ENCODE assay signal across 38 cellular contexts in the genomic region with DNA sequence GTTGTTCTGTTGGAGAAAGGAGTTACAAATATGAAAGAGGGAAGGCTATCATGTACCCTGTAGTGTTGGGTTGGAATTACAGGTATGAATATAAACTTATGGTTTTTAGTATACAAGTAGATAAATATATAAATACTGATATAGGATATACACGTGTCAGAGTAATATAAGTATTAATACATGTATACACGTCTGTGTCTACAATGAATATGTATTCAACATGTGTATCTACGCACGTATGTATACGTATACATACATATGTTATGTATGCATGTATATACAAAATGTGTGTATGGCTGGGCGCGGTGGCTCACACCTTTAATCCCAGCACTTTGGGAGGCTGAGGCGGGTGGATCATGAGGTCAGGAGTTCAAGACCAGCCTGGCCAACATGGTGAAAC.
"Had no signal": no experiment of that assay in that cellular context is flagged by ENCODE, and none has a peak within 500 bp of the region (broad histone marks: within the 10 kb centered on the region; RNA-seq: fewer than 3 reads in every experiment).

No MANE protein-coding gene starts in this region.

- H3K27me3 Mint-ChIP-seq: activated naive CD4-positive, alpha-beta T cell treated with anti-CD3 and anti-CD28 coated beads, Interleukin-2, amount 10 ng/mL, durations not matched to agents 7 days and 5 days; activated naive CD8-positive, alpha-beta T cell; activated naive CD8-positive, alpha-beta T cell treated with anti-CD3 and anti-CD28 coated beads for 36 hours; activated naive CD8-positive, alpha-beta T cell treated with anti-CD3 and anti-CD28 coated beads, Interleukin-2, amount 10 ng/mL, durations not matched to agents 7 days and 5 days; activated naive CD8-positive, alpha-beta T cell treated with anti-CD3 and anti-CD28 coated beads, Interleukin-2, amount 50 U/mL, for 24 hours; activated T-cell treated with anti-CD3 and anti-CD28 coated beads, Interleukin-2, amount 50 U/mL, for 24 hours; activated T-helper 17 cell treated with anti-CD3 and anti-CD28 coated beads, Interleukin-2, amount 50 U/mL, for 72 hours; brain; central memory CD8-positive, alpha-beta T cell had no signal

- H3K27me3 ChIP-seq: adrenal gland, ascending aorta, body of pancreas, brain microvascular endothelial cell, breast epithelium, cardiac muscle cell had no signal

- H3K4me1 Mint-ChIP-seq: activated T-helper 17 cell treated with anti-CD3 and anti-CD28 coated beads, Interleukin-2, amount 50 U/mL, for 72 hours had no signal

- H3K9me3 Mint-ChIP-seq: activated naive CD4-positive, alpha-beta T cell treated with anti-CD3 and anti-CD28 coated beads for 36 hours; activated naive CD4-positive, alpha-beta T cell treated with anti-CD3 and anti-CD28 coated beads, Interleukin-2, amount 10 ng/mL, durations not matched to agents 7 days and 5 days; activated naive CD4-positive, alpha-beta T cell treated with anti-CD3 and anti-CD28 coated beads, Interleukin-2, amount 50 U/mL, for 72 hours; activated naive CD8-positive, alpha-beta T cell treated with anti-CD3 and anti-CD28 coated beads for 36 hours; activated naive CD8-positive, alpha-beta T cell treated with anti-CD3 and anti-CD28 coated beads, Interleukin-2, amount 10 ng/mL, durations not matched to agents 7 days and 5 days; activated naive CD8-positive, alpha-beta T cell treated with anti-CD3 and anti-CD28 coated beads, Interleukin-2, amount 50 U/mL, for 24 hours; activated T-cell treated with anti-CD3 and anti-CD28 coated beads, Interleukin-2, amount 50 U/mL, for 24 hours; activated T-cell treated with anti-CD3 and anti-CD28 coated beads, Interleukin-2, amount 50 U/mL, for 4 hours; activated T-cell treated with anti-CD3 and anti-CD28 coated beads, Interleukin-2, amount 50 U/mL, for 72 hours; activated T-helper 1 cell treated with anti-CD3 and anti-CD28 coated beads, Interleukin-12 subunit alpha, Interleukin-12 subunit beta, Interleukin-2, Interleukin-4 antibody, amounts not matched to agents 30 ng/mL and 10 ng/mL and 1 ng/mL, durations not matched to agents 14 hours and 24 hours and 36 hours; activated T-helper 17 cell treated with anti-CD3 and anti-CD28 coated beads, Interleukin-2, amount 50 U/mL, for 72 hours; activated T-helper 2 cell treated with anti-CD3 and anti-CD28 coated beads, Interferon-gamma antibody, Interleukin-2, Interleukin-4, amounts not matched to agents 10 μg/mL and 5 μg/mL and 100 μg/mL, durations not matched to agents 14 hours and 24 hours and 36 hours; brain; central memory CD8-positive, alpha-beta T cell had no signal

- H3K36me3 ChIP-seq: adrenal gland had no signal

- DNase-seq: activated effector memory CD4-positive, alpha-beta T cell treated with anti-CD3 and anti-CD28 coated beads, Interleukin-2, amount 50 U/mL, for 16 hours; activated effector memory CD4-positive, alpha-beta T cell treated with Interleukin-2 at 50 U/mL for 16 hours; activated gamma-delta T cell; activated gamma-delta T cell treated with Interleukin-2 at 50 U/mL for 16 hours; activated naive CD4-positive, alpha-beta T cell; activated naive CD4-positive, alpha-beta T cell treated with anti-CD3 and anti-CD28 coated beads for 36 hours; activated naive CD4-positive, alpha-beta T cell treated with anti-CD3 and anti-CD28 coated beads, Interleukin-2, amount 10 ng/mL, durations not matched to agents 7 days and 5 days; activated naive CD4-positive, alpha-beta T cell treated with Interleukin-2 at 50 U/mL for 16 hours; activated naive CD8-positive, alpha-beta T cell treated with anti-CD3 and anti-CD28 coated beads for 36 hours; activated naive CD8-positive, alpha-beta T cell treated with anti-CD3 and anti-CD28 coated beads, Interleukin-2, amount 10 ng/mL, durations not matched to agents 7 days and 5 days; activated naive CD8-positive, alpha-beta T cell treated with anti-CD3 and anti-CD28 coated beads, Interleukin-2, amount 50 U/mL, for 24 hours; activated T-cell treated with anti-CD3 and anti-CD28 coated beads, Interleukin-2, amount 50 U/mL, for 1 hour; activated T-cell treated with anti-CD3 and anti-CD28 coated beads, Interleukin-2, amount 50 U/mL, for 24 hours; activated T-cell treated with anti-CD3 and anti-CD28 coated beads, Interleukin-2, amount 50 U/mL, for 4 hours; activated T-cell treated with anti-CD3 and anti-CD28 coated beads, Interleukin-2, amount 50 U/mL, for 48 hours; activated T-cell treated with anti-CD3 and anti-CD28 coated beads, Interleukin-2, amount 50 U/mL, for 72 hours; adrenal gland; amniotic stem cell; amygdala; anterior cingulate cortex; aorta; body of pancreas; brain microvascular endothelial cell; caudate nucleus; central memory CD4-positive, alpha-beta T cell; cerebellar nuclear complex had no signal

- H3K4me3 Mint-ChIP-seq: activated naive CD4-positive, alpha-beta T cell treated with anti-CD3 and anti-CD28 coated beads for 36 hours; activated naive CD4-positive, alpha-beta T cell treated with anti-CD3 and anti-CD28 coated beads, Interleukin-2, amount 10 ng/mL, durations not matched to agents 7 days and 5 days; activated naive CD8-positive, alpha-beta T cell; activated naive CD8-positive, alpha-beta T cell treated with anti-CD3 and anti-CD28 coated beads for 36 hours; activated naive CD8-positive, alpha-beta T cell treated with anti-CD3 and anti-CD28 coated beads, Interleukin-2, amount 10 ng/mL, durations not matched to agents 7 days and 5 days; activated naive CD8-positive, alpha-beta T cell treated with anti-CD3 and anti-CD28 coated beads, Interleukin-2, amount 50 U/mL, for 24 hours; activated T-cell treated with anti-CD3 and anti-CD28 coated beads, Interleukin-2, amount 50 U/mL, for 24 hours; activated T-cell treated with anti-CD3 and anti-CD28 coated beads, Interleukin-2, amount 50 U/mL, for 4 hours; activated T-cell treated with anti-CD3 and anti-CD28 coated beads, Interleukin-2, amount 50 U/mL, for 72 hours; activated T-helper 1 cell treated with anti-CD3 and anti-CD28 coated beads, Interleukin-12 subunit alpha, Interleukin-12 subunit beta, Interleukin-2, Interleukin-4 antibody, amounts not matched to agents 30 ng/mL and 10 ng/mL and 1 ng/mL, durations not matched to agents 14 hours and 24 hours and 36 hours; activated T-helper 17 cell treated with anti-CD3 and anti-CD28 coated beads, Interleukin-2, amount 50 U/mL, for 72 hours; brain; central memory CD8-positive, alpha-beta T cell had no signal

- H3K27ac Mint-ChIP-seq: activated naive CD4-positive, alpha-beta T cell treated with anti-CD3 and anti-CD28 coated beads for 36 hours; activated naive CD4-positive, alpha-beta T cell treated with anti-CD3 and anti-CD28 coated beads, Interleukin-2, amount 10 ng/mL, durations not matched to agents 7 days and 5 days; activated naive CD4-positive, alpha-beta T cell treated with anti-CD3 and anti-CD28 coated beads, Interleukin-2, amount 50 U/mL, for 72 hours; activated naive CD8-positive, alpha-beta T cell; activated naive CD8-positive, alpha-beta T cell treated with anti-CD3 and anti-CD28 coated beads for 36 hours; activated naive CD8-positive, alpha-beta T cell treated with anti-CD3 and anti-CD28 coated beads, Interleukin-2, amount 10 ng/mL, durations not matched to agents 7 days and 5 days; activated naive CD8-positive, alpha-beta T cell treated with anti-CD3 and anti-CD28 coated beads, Interleukin-2, amount 50 U/mL, for 24 hours; activated T-cell treated with anti-CD3 and anti-CD28 coated beads, Interleukin-2, amount 50 U/mL, for 24 hours; activated T-cell treated with anti-CD3 and anti-CD28 coated beads, Interleukin-2, amount 50 U/mL, for 72 hours; activated T-helper 1 cell treated with anti-CD3 and anti-CD28 coated beads, Interleukin-12 subunit alpha, Interleukin-12 subunit beta, Interleukin-2, Interleukin-4 antibody, amounts not matched to agents 30 ng/mL and 10 ng/mL and 1 ng/mL, durations not matched to agents 14 hours and 24 hours and 36 hours; activated T-helper 17 cell treated with anti-CD3 and anti-CD28 coated beads, Interleukin-2, amount 50 U/mL, for 72 hours; activated T-helper 2 cell treated with anti-CD3 and anti-CD28 coated beads, Interferon-gamma antibody, Interleukin-2, Interleukin-4, amounts not matched to agents 10 μg/mL and 5 μg/mL and 100 μg/mL, durations not matched to agents 14 hours and 24 hours and 36 hours; brain had no signal

- H3K27ac ChIP-seq: adrenal gland, ascending aorta, body of pancreas, brain microvascular endothelial cell, breast epithelium, cardiac muscle cell had no signal

- H3K4me1 ChIP-seq: ascending aorta, body of pancreas, breast epithelium had no signal

- H3K4me3 ChIP-seq: adrenal gland, ascending aorta, body of pancreas, breast epithelium, cardiac muscle cell had no signal

- FAIRE-seq: astrocyte, bronchial epithelial cell had no signal

- ATAC-seq: activated naive CD4-positive, alpha-beta T cell treated with anti-CD3 and anti-CD28 coated beads, Interleukin-2, amount 50 U/mL, for 72 hours; activated naive CD8-positive, alpha-beta T cell treated with anti-CD3 and anti-CD28 coated beads, Interleukin-2, amount 50 U/mL, for 24 hours; activated T-cell treated with anti-CD3 and anti-CD28 coated beads, Interleukin-2, amount 50 U/mL, for 4 hours; activated T-cell treated with anti-CD3 and anti-CD28 coated beads, Interleukin-2, amount 50 U/mL, for 72 hours; activated T-helper 17 cell treated with anti-CD3 and anti-CD28 coated beads, Interleukin-2, amount 50 U/mL, for 72 hours; body of pancreas had no signal

- H3K9me3 ChIP-seq: adrenal gland, ascending aorta, body of pancreas, breast epithelium had no signal
